ENCODE assay signal across 23 cellular contexts in genomic region chr21:22855581-22855980, GRCh38.
A peak's percentile ranks its signal among the peaks of the same experiment; 100 is the strongest.
DNase-seq lines count a peak whose midpoint lies in the region; ATAC-seq and TF ChIP-seq lines count a peak whose summit lies in the region.
"Had no signal": no experiment of that assay in that cellular context is flagged by ENCODE, and none has a peak within 500 bp of the region (broad histone marks: within the 10 kb centered on the region; RNA-seq: fewer than 3 reads in every experiment).

No MANE protein-coding gene starts in this region.

- H3K27ac ChIP-seq in PC-3 (ENCODE audit: low read length) (peak overlapping the region; percentile 36), left lung (no peak overlapping the region)
- H3K27ac ChIP-seq: 22Rv1, C4-2B, HL-60, PC-9, SK-N-MC had no signal

- intact Hi-C loops in PC-3 (cut with micrococcal nuclease) (loop anchor here (2.0 to 10.0 kb wide), 3 partner anchors 29 to 309 kb away; no protein-coding TSS in a partner anchor), left lung (cut with DNase I) (no loop called here)

- CTCF ChIA-PET in PC-3 (lab: Charles Lee) = interaction anchor here (0.6 kb wide), 1 partner anchor 73 kb away, joined by 5 read pairs; no protein-coding TSS in a partner anchor

- H3F3A ChIP-seq in PC-3 (ENCODE audit: low read length, unreplicated experiment) = no peaks in the 10 kb centered on the region

- POLR2A ChIA-PET in PC-3 (lab: Charles Lee; ENCODE audit: unreplicated experiment) = interaction anchor here (0.6 kb wide), 1 partner anchor 250 kb away, joined by 3 read pairs; no protein-coding TSS in a partner anchor

- H3K27me3 ChIP-seq in PC-3 (ENCODE audit: low read length) (no peaks in the 10 kb centered on the region), left lung (no peaks in the 10 kb centered on the region)

- H3K4me3 ChIP-seq in PC-3 (ENCODE audit: low read length) (no peak overlapping the region), left lung (no peak overlapping the region)
- H3K4me3 ChIP-seq: HAP-1, PC-9, SK-N-MC had no signal

- DNase-seq in DMS53 (lab: John Stamatoyannopoulos, UW) = peak; percentile 27
- no peak for DNase-seq in DMS53 treated with DMSO at 0.1 percent for 48 hours (lab: John Stamatoyannopoulos, UW; ENCODE audit: unreplicated experiment)
- peak; percentile 92 for DNase-seq in PC-3
- peak; percentile 43 for DNase-seq in dermis blood vessel endothelial cell
- DNase-seq in pulmonary artery endothelial cell (ENCODE audit: low read depth, low spot score) = peak; percentile 2
- no peak for DNase-seq in omental fat pad (ENCODE audit: low spot score)
- DNase-seq in left lung = no peak
- DNase-seq: AML-193, GDM1, Kasumi-1, NCI-H1105 treated with DMSO at 0.1 percent for 48 hours, NCI-H1694 treated with DMSO at 0.1 percent for 48 hours, NCI-H2107, NCI-H2227 treated with DMSO at 0.1 percent for 48 hours, NCI-H524 treated with DMSO at 0.1 percent for 48 hours had no signal

- H3K36me3 ChIP-seq in PC-3 (ENCODE audit: low read depth, low read length) (no peaks in the 10 kb centered on the region), left lung (no peaks in the 10 kb centered on the region)
- H3K36me3 ChIP-seq: HAP-1 had no signal

- TF ChIP-seq CTCF in PC-3 (conservative IDR thresholded peaks at IDR 0.05; ENCODE audit: low read depth, low read length) (no peak), omental fat pad (IDR thresholded peaks at IDR 0.05) (no peak), left lung (IDR thresholded peaks at IDR 0.05) (no peak)

- H2AFZ ChIP-seq in PC-3 (ENCODE audit: low read length) = no peak overlapping the region
- H2AFZ ChIP-seq: PC-9 had no signal

- H3K9me2 ChIP-seq in PC-3 (replicated peaks; ENCODE audit: low read length) = no peaks in the 10 kb centered on the region

- no TSS peak for BruUV-seq in PC-3 (replicated peaks; lab: Mats Ljungman, UMichigan)

- peak overlapping the region; percentile 7; the same call in 1 of the 2 replicates for H3K4me2 ChIP-seq in PC-3 (ENCODE audit: low read length)
- H3K4me2 ChIP-seq: PC-9 had no signal

- H3K9ac ChIP-seq in PC-3 (ENCODE audit: low read length) = no peak overlapping the region

- peaks cover 14% of the 10 kb centered on the region for H3K4me1 ChIP-seq in PC-3 (ENCODE audit: insufficient read depth, low read length)
- no peaks in the 10 kb centered on the region for H3K4me1 ChIP-seq in left lung
- H3K4me1 ChIP-seq: HAP-1 had no signal

- H3K79me2 ChIP-seq in PC-3 (ENCODE audit: low read length) = no peaks in the 10 kb centered on the region

- H3K9me3 ChIP-seq in PC-3 (ENCODE audit: low read length) = no peaks in the 10 kb centered on the region
- H3K9me3 ChIP-seq in left lung = no peaks in the 10 kb centered on the region
- H3K9me3 ChIP-seq: HAP-1 had no signal

- ATAC-seq in PC-3 = peak; percentile 100
- ATAC-seq in GM19395 (IDR thresholded peaks at IDR 0.05; ENCODE audit: unreplicated experiment) = no peak
- no peak for ATAC-seq in omental fat pad (ENCODE audit: low FRiP score)
- ATAC-seq in left lung = no peak
- ATAC-seq: Right ventricle myocardium inferior had no signal

- H4K20me1 ChIP-seq in PC-3 (ENCODE audit: low read length) = no peaks in the 10 kb centered on the region

Comparison
In these comparisons a context has a peak if more than half of its experiments do, and no peak if none do; other contexts are left out.
1. DNase-seq: peak in DMS53 (single experiment), PC-3 (single experiment), dermis blood vessel endothelial cell (single experiment) and pulmonary artery endothelial cell (single experiment); none in DMS53 treated with DMSO at 0.1 percent for 48 hours (single experiment), omental fat pad (single experiment) and left lung (0 of 2).